In genomic region chr4:110211770-110212061, GRCh38 we compare ENCODE assay signal across 12 cellular contexts.
"Had no signal": no experiment of that assay in that cellular context is flagged by ENCODE, and none has a peak within 500 bp of the region (broad histone marks: within the 10 kb centered on the region; RNA-seq: fewer than 3 reads in every experiment).

No MANE protein-coding gene starts in this region.

- DNase-seq: dorsolateral prefrontal cortex; effector CD4-positive, alpha-beta T cell; sigmoid colon; stimulated activated naive CD8-positive, alpha-beta T cell treated with anti-CD3 and anti-CD28 coated beads, Interleukin-15, Interleukin-2, amounts not matched to agents 100 U/mL and 50 U/mL, for 24 hours; tibial artery; upper lobe of left lung had no signal

- H3K4me1 ChIP-seq: prostate gland, right atrium auricular region, sigmoid colon, testis, tibial artery, upper lobe of left lung had no signal

- H3K27ac ChIP-seq: dorsolateral prefrontal cortex, prostate gland, right atrium auricular region, sigmoid colon, testis, tibial artery, upper lobe of left lung had no signal

- ATAC-seq: stimulated activated memory B cell treated with anti-CD40 and anti-IgM and Interleukin-4, amounts not matched to agents 10 μg/mL and 1 μg/mL and 100 μg/mL, for 72 hours; stimulated activated naive CD8-positive, alpha-beta T cell treated with anti-CD3 and anti-CD28 coated beads, Interleukin-15, Interleukin-2, amounts not matched to agents 100 U/mL and 50 U/mL, for 24 hours had no signal

- H3K4me3 ChIP-seq: lung, prostate gland, right atrium auricular region, sigmoid colon, testis, tibial artery, upper lobe of left lung had no signal

- H3K36me3 ChIP-seq: prostate gland, right atrium auricular region, sigmoid colon, tibial artery, upper lobe of left lung had no signal

- FAIRE-seq: urothelium cell line had no signal

- H3K27me3 ChIP-seq: dorsolateral prefrontal cortex, right atrium auricular region, sigmoid colon, testis, tibial artery, upper lobe of left lung had no signal

- H3K9me3 ChIP-seq: prostate gland, right atrium auricular region, sigmoid colon, testis, tibial artery, upper lobe of left lung had no signal
